30 cellular contexts compared by ENCODE assay signal in the genomic region with DNA sequence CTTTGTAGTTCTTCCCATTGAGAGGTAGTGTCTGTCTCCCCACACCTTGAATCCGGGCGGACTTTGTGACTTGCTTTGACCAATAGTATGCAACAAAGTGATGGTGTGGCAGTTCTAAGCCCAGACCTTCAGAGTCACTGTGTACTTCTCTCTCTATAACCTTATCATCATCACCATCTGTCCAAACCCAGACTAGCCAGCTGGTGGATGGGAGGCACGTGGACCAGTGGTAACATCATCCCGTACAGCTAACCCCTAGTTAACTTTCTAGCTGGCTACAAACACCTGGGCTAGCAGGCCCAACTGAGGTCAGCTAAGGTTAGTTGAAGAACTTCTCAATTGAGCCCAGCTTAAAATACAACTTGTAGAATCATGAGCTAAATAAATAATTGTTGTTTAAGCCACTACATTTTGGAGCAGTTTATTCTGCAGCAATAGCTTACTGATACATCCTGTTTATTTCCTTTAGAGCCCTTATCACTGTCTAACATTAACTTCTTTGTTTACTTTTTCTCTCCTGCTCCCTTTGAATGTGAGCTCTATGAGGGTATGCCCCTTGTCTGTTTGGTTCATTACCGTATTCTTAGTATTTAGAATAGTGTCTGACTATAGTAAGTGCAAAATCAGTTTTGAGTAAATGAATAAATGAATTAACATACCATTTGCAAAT. TPM values are rescaled to one million over a fixed set of nuclear protein-coding genes. Genes with fewer than 3 reads are reported as not detected.
"Had no signal": no experiment of that assay in that cellular context is flagged by ENCODE, and none has a peak within 500 bp of the region (broad histone marks: within the 10 kb centered on the region; RNA-seq: fewer than 3 reads in every experiment).

No MANE protein-coding gene starts in this region.

- H3K27ac ChIP-seq: breast epithelium, esophagus muscularis mucosa, hepatocyte, left lung, neural progenitor cell, sigmoid colon, thyroid gland, upper lobe of right lung had no signal

- H3K9ac ChIP-seq: neural progenitor cell had no signal

- H3K4me1 ChIP-seq: breast epithelium, esophagus muscularis mucosa, left lung, neural progenitor cell, sigmoid colon, thyroid gland, upper lobe of right lung had no signal

- H3K27me3 ChIP-seq: breast epithelium, esophagus muscularis mucosa, hepatocyte, left lung, neural progenitor cell, sigmoid colon, thyroid gland, upper lobe of right lung had no signal

- H3K79me2 ChIP-seq: hepatocyte had no signal

- DNase-seq: activated CD4-positive, alpha-beta memory T cell treated with anti-CD3 and anti-CD28 coated beads, Interleukin-2, amount 10 ng/mL, durations not matched to agents 7 days and 5 days; activated CD4-positive, alpha-beta T cell treated with anti-CD3 and anti-CD28 coated beads, Interleukin-2, amount 10 ng/mL, durations not matched to agents 24 days and 14 days; activated effector memory CD4-positive, alpha-beta T cell treated with Interleukin-2 at 50 U/mL for 16 hours; activated naive CD4-positive, alpha-beta T cell treated with anti-CD3 and anti-CD28 coated beads for 36 hours; activated naive CD8-positive, alpha-beta T cell treated with anti-CD3 and anti-CD28 coated beads, Interleukin-2, amount 10 ng/mL, durations not matched to agents 7 days and 5 days; activated T-cell treated with anti-CD3 and anti-CD28 coated beads, Interleukin-2, amount 50 U/mL, for 72 hours; amniotic stem cell; effector memory CD4-positive, alpha-beta T cell; glutamatergic neuron; immature natural killer cell; left lung; naive thymus-derived CD8-positive, alpha-beta T cell; posterior cingulate gyrus; sigmoid colon; stimulated activated CD4-positive, alpha-beta T cell treated with anti-CD3 and anti-CD28 coated beads, Interleukin-4, amount 100 ng/mL, for 24 hours; stimulated activated naive CD8-positive, alpha-beta T cell treated with anti-CD3 and anti-CD28 coated beads, Interleukin-15, Interleukin-2, amounts not matched to agents 100 U/mL and 50 U/mL, for 24 hours; thyroid gland; upper lobe of right lung had no signal

- H3K4me2 ChIP-seq: hepatocyte, neural progenitor cell had no signal

- H3K4me3 ChIP-seq: breast epithelium, esophagus muscularis mucosa, hepatocyte, left lung, lung, neural progenitor cell, sigmoid colon, thyroid gland, upper lobe of right lung had no signal

- ATAC-seq: activated CD4-positive, CD25-positive, alpha-beta regulatory T cell treated with anti-CD3 and anti-CD28 coated beads, Interleukin-2, amount 50 U/mL, for 24 hours; activated T-cell treated with anti-CD3 and anti-CD28 coated beads, Interleukin-2, amount 50 U/mL, for 72 hours; left lung; naive thymus-derived CD8-positive, alpha-beta T cell; stimulated activated naive CD8-positive, alpha-beta T cell treated with anti-CD3 and anti-CD28 coated beads, Interleukin-15, Interleukin-2, amounts not matched to agents 100 U/mL and 50 U/mL, for 24 hours; upper lobe of right lung had no signal

- H2AFZ ChIP-seq: hepatocyte, neural progenitor cell had no signal

- H3K36me3 ChIP-seq: breast epithelium, esophagus muscularis mucosa, left lung, neural progenitor cell, sigmoid colon, thyroid gland, upper lobe of right lung had no signal

- H3K9me3 ChIP-seq: breast epithelium, esophagus muscularis mucosa, left lung, sigmoid colon, thyroid gland, upper lobe of right lung had no signal

RNA-seq across cellular contexts. Expression of a gene that starts 11.5 kb away (rescaled TPM):
- total RNA-seq: activated CD4-positive, alpha-beta T cell treated with anti-CD3 and anti-CD28 coated beads, Interleukin-2, amount 10 ng/mL, durations not matched to agents 24 days and 14 days; activated naive CD4-positive, alpha-beta T cell treated with anti-CD3 and anti-CD28 coated beads for 36 hours; breast epithelium; dermis microvascular lymphatic vessel endothelial cell; endothelial cell of umbilical vein; kidney epithelial cell; mesenteric fat pad; renal cortical epithelial cell; sigmoid colon; subcutaneous adipose tissue; thyroid gland; upper lobe of right lung had no signal
